ENCODE assay signal across 33 cellular contexts in genomic region chr15:74496648-74497047, GRCh38.
"Had no signal": no experiment of that assay in that cellular context is flagged by ENCODE, and none has a peak within 500 bp of the region (broad histone marks: within the 10 kb centered on the region; RNA-seq: fewer than 3 reads in every experiment).

No MANE protein-coding gene starts in this region.

- H3K4me2 ChIP-seq: KMS-11 had no signal

- H3K27me3 ChIP-seq: MG63 had no signal

- H3K9me3 ChIP-seq: MG63 had no signal

- H3K4me3 ChIP-seq: MG63 had no signal

- DNase-seq: Karpas-422, Kasumi-1, MG63, MM.1S, MV-4-11, NCI-H1048, NCI-H1092, NCI-H1092 treated with DMSO at 0.1 percent for 48 hours, NCI-H1105, NCI-H1105 treated with DMSO at 0.1 percent for 48 hours, NCI-H1417 treated with DMSO at 0.1 percent for 48 hours, NCI-H1436, NCI-H1436 treated with DMSO at 0.1 percent for 48 hours, NCI-H146, NCI-H1694, NCI-H1694 treated with DMSO at 0.1 percent for 48 hours, NCI-H187, NCI-H187 treated with DMSO at 0.1 percent for 48 hours, NCI-H1930, NCI-H2029, NCI-H2029 treated with DMSO at 0.1 percent for 48 hours, NCI-H2081, NCI-H2081 treated with DMSO at 0.1 percent for 48 hours, NCI-H2107, NCI-H2171, NCI-H2171 treated with DMSO at 0.1 percent for 48 hours, NCI-H2227 treated with DMSO at 0.1 percent for 48 hours, NCI-H226, NCI-H345, NCI-H446, NCI-H446 treated with DMSO at 0.1 percent for 48 hours, NCI-H510A had no signal

- H3K27ac ChIP-seq: KMS-11 had no signal

- H3K36me3 ChIP-seq: MG63 had no signal

- H3K9ac ChIP-seq: KMS-11 had no signal
